21 cellular contexts compared by ENCODE assay signal in genomic region chr20:62764156-62764935, GRCh38. TPM values are rescaled to one million over a fixed set of nuclear protein-coding genes. Genes with fewer than 3 reads are reported as not detected.
DNase-seq lines count a peak whose midpoint lies in the region; ATAC-seq and TF ChIP-seq lines count a peak whose summit lies in the region.
"Had no signal": no experiment of that assay in that cellular context is flagged by ENCODE, and none has a peak within 500 bp of the region (broad histone marks: within the 10 kb centered on the region; RNA-seq: fewer than 3 reads in every experiment).

No MANE protein-coding gene starts in this region.

- RAD21 ChIA-PET in HCT116 (lab: Charles Lee; ENCODE audit: low non-redundant PET in 1 of 2, low total read pairs in 2 of 2, uncharacterized antibody in 2 of 2, unreplicated experiment in 2 of 2): interaction anchor here in 1 of 2 experiments (0.6 kb wide), 1 partner anchor 34 kb away, joined by 3 read pairs; no protein-coding TSS in a partner anchor

- POLR2A ChIA-PET in HCT116 (lab: Charles Lee): interaction anchor here (1.3 kb wide), 1 partner anchor 24 kb away, joined by 3 read pairs; no protein-coding TSS in a partner anchor

- peak overlapping the region; percentile 82 for H2BK12ac ChIP-seq in neuronal stem cell (ENCODE audit: low read length)

- BruUV-seq in HCT116 (replicated peaks; lab: Mats Ljungman, UMichigan): no TSS peak

- TF ChIP-seq CTCF in HCT116 (IDR thresholded peaks at IDR 0.05 in 2 of 3, conservative IDR thresholded peaks at IDR 0.05 in 1 of 3; ENCODE audit: borderline replicate concordance in 1 of 3, insufficient read depth in 1 of 3, low read depth in 2 of 3, low read length in 2 of 3): no peak
- no peak for TF ChIP-seq CTCF in chondrocyte (IDR thresholded peaks at IDR 0.05)
- TF ChIP-seq CTCF in hepatocyte (IDR thresholded peaks at IDR 0.05; ENCODE audit: poor library complexity): no peak

- WGBS in neuronal stem cell (ENCODE audit: extremely low coverage in 2 of 2, insufficient read length in 2 of 2, insufficient replicate concordance in 1 of 2), 2 donors: no CpG with 5 or more reads among the region's 26 CpGs
- 89% methylated on average over 20 of the region's 26 CpGs for WGBS in hepatocyte (ENCODE audit: low lambda C conversion rate, missing lambda C conversion rate)

- H3K4me3 Mint-ChIP-seq in chondrocyte (ENCODE audit: unreplicated experiment): no peak overlapping the region
- H3K4me3 Mint-ChIP-seq: CD4-positive, alpha-beta memory T cell had no signal

- H3K36me3 ChIP-seq in BLaER1 (no peaks in the 10 kb centered on the region; the same call in 1 of the 2 replicates), HCT116 (ENCODE audit: control insufficient read depth in 1 of 2, insufficient read depth in 2 of 2, low read length in 2 of 2) (peaks cover 3 to 12% of the 10 kb centered on the region in 2 experiments; a peak in 2 of 4 replicates), neuronal stem cell (replicated peaks in 1 of 2; ENCODE audit: control insufficient read depth in 2 of 2, insufficient read depth in 2 of 2, low read length in 2 of 2) (no peaks in the 10 kb centered on the region), hepatocyte (replicated peaks; ENCODE audit: insufficient read depth, low read depth) (no peaks in the 10 kb centered on the region)

- no peak overlapping the region for H4K8ac ChIP-seq in neuronal stem cell (ENCODE audit: low read depth, low read length)

- H3K9me3 Mint-ChIP-seq in chondrocyte (ENCODE audit: low read depth): no peaks in the 10 kb centered on the region

- H3K27me3 Mint-ChIP-seq in chondrocyte (ENCODE audit: low read depth): peaks cover 11% of the 10 kb centered on the region

- H2AK5ac ChIP-seq in neuronal stem cell (ENCODE audit: low read depth, low read length): peak overlapping the region; percentile 88

- peak overlapping the region; percentile 66 for H2BK5ac ChIP-seq in neuronal stem cell (ENCODE audit: low read length)

- H4K20me1 ChIP-seq in BLaER1: no peaks in the 10 kb centered on the region
- H4K20me1 ChIP-seq in HCT116 (ENCODE audit: insufficient read depth): no peaks in the 10 kb centered on the region
- no peaks in the 10 kb centered on the region for H4K20me1 ChIP-seq in hepatocyte (ENCODE audit: insufficient read depth, poor library complexity, severe bottlenecking)

- CTCF ChIA-PET in HCT116 (lab: Charles Lee): interaction anchor here (2.6 kb wide), 1 partner anchor 27 kb away, joined by 13 read pairs; no protein-coding TSS in a partner anchor

- H2BK120ac ChIP-seq in neuronal stem cell (ENCODE audit: low read depth, low read length): no peak overlapping the region

- no peak overlapping the region for H3K27ac Mint-ChIP-seq in chondrocyte (ENCODE audit: unreplicated experiment)

- H3K9ac ChIP-seq in BLaER1: no peak overlapping the region
- no peak overlapping the region for H3K9ac ChIP-seq in HCT116 (ENCODE audit: low read length)
- no peak overlapping the region for H3K9ac ChIP-seq in neuronal stem cell (ENCODE audit: low read depth, low read length, poor library complexity)
- H3K9ac ChIP-seq: KMS-11 had no signal

- peak overlapping the region; percentile 19; the same call in 1 of the 2 replicates for H3K4me2 ChIP-seq in BLaER1
- no peak overlapping the region for H3K4me2 ChIP-seq in HCT116 (ENCODE audit: low read length)
- H3K4me2 ChIP-seq in neuronal stem cell (ENCODE audit: insufficient read depth, low read length, poor library complexity, severe bottlenecking): no peak overlapping the region
- no peak overlapping the region for H3K4me2 ChIP-seq in hepatocyte
- H3K4me2 ChIP-seq: KMS-11 had no signal

- H3K14ac ChIP-seq in neuronal stem cell (ENCODE audit: low read length): no peak overlapping the region

- peak overlapping the region; percentile 64 for H4K91ac ChIP-seq in neuronal stem cell (ENCODE audit: low read depth, low read length, poor library complexity)

- H2AFZ ChIP-seq in HCT116 (ENCODE audit: low read depth, low read length, poor library complexity, severe bottlenecking): no peak overlapping the region
- H2AFZ ChIP-seq in neuronal stem cell (ENCODE audit: low read length): no peak overlapping the region
- H2AFZ ChIP-seq in hepatocyte: no peak overlapping the region

- no peaks in the 10 kb centered on the region for H3K9me2 ChIP-seq in HCT116 (ENCODE audit: insufficient read depth)
- H3K9me2 ChIP-seq in hepatocyte (replicated peaks; ENCODE audit: insufficient read depth): no peaks in the 10 kb centered on the region

- H3K9me3 ChIP-seq in BLaER1 (no peaks in the 10 kb centered on the region), HCT116 (ENCODE audit: control insufficient read depth in 1 of 2, insufficient read depth in 1 of 2, low read depth in 1 of 2, low read length in 2 of 2) (no peaks in the 10 kb centered on the region), neuronal stem cell (replicated peaks in 1 of 2; ENCODE audit: control insufficient read depth in 2 of 2, insufficient read depth in 1 of 2, low read depth in 1 of 2, low read length in 2 of 2) (no peaks in the 10 kb centered on the region), hepatocyte (ENCODE audit: low read depth) (no peaks in the 10 kb centered on the region)
- H3K9me3 ChIP-seq: Caco-2 had no signal

- H3K4me3 ChIP-seq in BLaER1: no peak overlapping the region
- no peak overlapping the region for H3K4me3 ChIP-seq in HCT116 (replicated peaks in 1 of 2; ENCODE audit: low read depth in 1 of 2, low read length in 2 of 2)
- H3K4me3 ChIP-seq in neuronal stem cell (ENCODE audit: low read length in 2 of 2): no peak overlapping the region
- no peak overlapping the region for H3K4me3 ChIP-seq in hepatocyte
- H3K4me3 ChIP-seq: SK-N-MC had no signal

- H3K79me2 ChIP-seq in HCT116 (ENCODE audit: insufficient read depth, low read length) (no peaks in the 10 kb centered on the region), hepatocyte (no peaks in the 10 kb centered on the region)

- H3K4ac ChIP-seq in neuronal stem cell (ENCODE audit: low read length): no peak overlapping the region

- peak; percentile 7; the same call in 1 of the 2 replicates for ATAC-seq in HCT116

- H3K36me3 Mint-ChIP-seq in chondrocyte (ENCODE audit: low read depth): no peaks in the 10 kb centered on the region
- H3K36me3 Mint-ChIP-seq: CD4-positive, alpha-beta memory T cell had no signal

- peak overlapping the region; percentile 20 for H3K23ac ChIP-seq in neuronal stem cell (ENCODE audit: low read depth, low read length, poor library complexity)

- H3K27ac ChIP-seq in BLaER1 (no peak overlapping the region), HCT116 (ENCODE audit: low read depth, low read length) (no peak overlapping the region; the same call in 1 of the 2 replicates), neuronal stem cell (replicated peaks; ENCODE audit: low read length) (no peak overlapping the region), hepatocyte (no peak overlapping the region)
- H3K27ac ChIP-seq: KMS-11, SK-N-MC had no signal

- H3K27me3 ChIP-seq in BLaER1 (no peaks in the 10 kb centered on the region), HCT116 (ENCODE audit: insufficient read depth, low read length) (no peaks in the 10 kb centered on the region), neuronal stem cell (ENCODE audit: control insufficient read depth in 3 of 3, insufficient read depth in 3 of 3, low read depth in 1 of 3, low read length in 3 of 3) (peaks cover 0 to 2% (median 0%) of the 10 kb centered on the region in 3 experiments), hepatocyte (no peaks in the 10 kb centered on the region)

- H3K4me1 ChIP-seq in BLaER1 (peaks cover 68% of the 10 kb centered on the region), HCT116 (ENCODE audit: control insufficient read depth in 1 of 2, insufficient read depth in 2 of 2, low read length in 2 of 2) (peaks cover 10 to 45% of the 10 kb centered on the region in 2 experiments; a peak in 3 of 4 replicates), neuronal stem cell (ENCODE audit: control insufficient read depth in 2 of 2, insufficient read depth in 1 of 2, low read depth in 1 of 2, low read length in 2 of 2) (peaks cover 29 to 30% of the 10 kb centered on the region in 2 donors), hepatocyte (ENCODE audit: insufficient read depth) (peaks cover 33% of the 10 kb centered on the region)

- intact Hi-C loops in HCT116 (cut with micrococcal nuclease): no loop called here

- H3K79me1 ChIP-seq in neuronal stem cell (ENCODE audit: low read depth, low read length): peaks cover 2% of the 10 kb centered on the region

- DNase-seq in HCT116 (ENCODE audit: low read depth, low spot score) (no peak), chondrocyte (ENCODE audit: low spot score) (peak; percentile 74), neuronal stem cell (ENCODE audit: low spot score) (no peak), hepatocyte (ENCODE audit: low spot score) (no peak), ecto neural progenitor cell (ENCODE audit: low spot score) (no peak), mucosa of gallbladder (ENCODE audit: low spot score) (no peak)
- DNase-seq: Caco-2; CD4-positive, alpha-beta memory T cell; DMS 273 treated with DMSO at 0.1 percent for 48 hours; DMS79 treated with DMSO at 0.1 percent for 48 hours; NCI-H1105; NCI-H146; NCI-H2029 treated with DMSO at 0.1 percent for 48 hours; NCI-H2171; NCI-H345; NCI-H524; NCI-H82; SHP77 treated with DMSO at 0.1 percent for 48 hours had no signal

- no peak for TF ChIP-seq RAD21 in HCT116 (IDR thresholded peaks at IDR 0.05; ENCODE audit: low read depth)

- H3K18ac ChIP-seq in neuronal stem cell (ENCODE audit: low read length): peak overlapping the region; percentile 76

- no peak for TF ChIP-seq POLR2A in HCT116 (IDR thresholded peaks at IDR 0.05; ENCODE audit: borderline replicate concordance, extremely low read depth, insufficient read depth, insufficient read length)

- H3K4me1 Mint-ChIP-seq in chondrocyte (ENCODE audit: low read depth): peaks cover 10% of the 10 kb centered on the region

- H2BK15ac ChIP-seq in neuronal stem cell (ENCODE audit: low read length): peak overlapping the region; percentile 91

RNA-seq across cellular contexts. Expression of gene MRGBP, which starts 31.9 kb away (rescaled TPM):
- total RNA-seq in HCT116 (2021; ENCODE audit: unreplicated experiment) (33.8 TPM), chondrocyte (9.5 to 10.4 TPM (median 10.3 TPM) in 3 replicates), hepatocyte (14.0 and 18.9 TPM in 2 replicates), mucosa of gallbladder (8.9 TPM)
- 28.7 and 30.0 TPM in 2 replicates for polyA plus RNA-seq in HCT116 (2012)
- polyA plus RNA-seq in neuronal stem cell (2013, experiment 1 of 2): 15.5 TPM
- polyA plus RNA-seq in neuronal stem cell (2013, experiment 2 of 2): 15.6 TPM
- polyA plus RNA-seq in hepatocyte: 18.9 and 20.5 TPM in 2 replicates

RNA-seq across cellular contexts. Expression of gene OGFR, which starts 40.3 kb away (rescaled TPM):
- total RNA-seq in HCT116 (2021; ENCODE audit: unreplicated experiment): 73.6 TPM
- polyA plus RNA-seq in HCT116 (2012): 59.4 and 59.5 TPM in 2 replicates
- 31.5 to 32.2 TPM (median 31.8 TPM) in 3 replicates for total RNA-seq in chondrocyte
- 15.0 TPM for polyA plus RNA-seq in neuronal stem cell (2013, experiment 1 of 2)
- 14.7 TPM for polyA plus RNA-seq in neuronal stem cell (2013, experiment 2 of 2)
- 43.8 and 47.6 TPM in 2 replicates for total RNA-seq in hepatocyte
- 76.2 and 80.8 TPM in 2 replicates for polyA plus RNA-seq in hepatocyte
- total RNA-seq in mucosa of gallbladder: 50.8 TPM

RNA-seq across cellular contexts. Expression of gene COL9A3, which starts 52.5 kb away (rescaled TPM):
- total RNA-seq in HCT116 (2021; ENCODE audit: unreplicated experiment) (29.7 TPM), chondrocyte (8.6 to 11.3 TPM (median 8.9 TPM) in 3 replicates), hepatocyte (22.6 and 23.9 TPM in 2 replicates), mucosa of gallbladder (3.6 TPM)
- 15.9 and 20.7 TPM in 2 replicates for polyA plus RNA-seq in HCT116 (2012)
- 77.2 TPM for polyA plus RNA-seq in neuronal stem cell (2013, experiment 1 of 2)
- polyA plus RNA-seq in neuronal stem cell (2013, experiment 2 of 2): 77.0 TPM
- polyA plus RNA-seq in hepatocyte: 68.1 and 77.0 TPM in 2 replicates
- total RNA-seq: CD4-positive, alpha-beta memory T cell had no signal

RNA-seq across cellular contexts. Expression of gene NTSR1, which starts 55.7 kb away (rescaled TPM):
- total RNA-seq in HCT116 (2021; ENCODE audit: unreplicated experiment): 187 TPM
- polyA plus RNA-seq in HCT116 (2012): 139 and 172 TPM in 2 replicates
- 0.10 TPM in 1 of 3 replicates, not detected in the others for total RNA-seq in chondrocyte
- 0.28 TPM for polyA plus RNA-seq in neuronal stem cell (2013, experiment 1 of 2)
- 0.21 TPM for polyA plus RNA-seq in neuronal stem cell (2013, experiment 2 of 2)
- total RNA-seq in hepatocyte: 0.08 and 0.37 TPM in 2 replicates
- polyA plus RNA-seq in hepatocyte: 0.09 TPM in 1 of 2 replicates, not detected in the other
- total RNA-seq in mucosa of gallbladder: 0.40 TPM
- polyA plus RNA-seq: CD4-positive, alpha-beta memory T cell had no signal
